Comparison of ENCODE assay signal across 12 cellular contexts in genomic region chr6:8589941-8590676, GRCh38.
DNase-seq lines count a peak whose midpoint lies in the region; ATAC-seq and TF ChIP-seq lines count a peak whose summit lies in the region.
"Had no signal": no experiment of that assay in that cellular context is flagged by ENCODE, and none has a peak within 500 bp of the region (broad histone marks: within the 10 kb centered on the region; RNA-seq: fewer than 3 reads in every experiment).

No MANE protein-coding gene starts in this region.

- no peak overlapping the region for H3K27ac ChIP-seq in naive thymus-derived CD4-positive, alpha-beta T cell (ENCODE audit: low read depth, low read length)

- H3K27ac Mint-ChIP-seq in naive thymus-derived CD4-positive, alpha-beta T cell: no peak overlapping the region
- H3K27ac Mint-ChIP-seq: effector memory CD8-positive, alpha-beta T cell had no signal

- peak; percentile 29 for DNase-seq in Caki2 (ENCODE audit: low read depth)
- peak; percentile 26 for DNase-seq in HT-29 (ENCODE audit: low spot score)
- peak; percentile 56 for DNase-seq in SK-MEL-5 (ENCODE audit: low read depth, low spot score)
- DNase-seq in kidney epithelial cell (ENCODE audit: low read depth): no peak
- no peak for DNase-seq in activated CD8-positive, alpha-beta memory T cell treated with anti-CD3 and anti-CD28 coated beads, Interleukin-2, amount 50 U/mL, for 4 hours
- no peak for DNase-seq in naive thymus-derived CD4-positive, alpha-beta T cell
- DNase-seq in Right ventricle myocardium inferior (ENCODE audit: missing footprints): no peak
- DNase-seq: activated T-cell treated with anti-CD3 and anti-CD28 coated beads, Interleukin-2, amount 50 U/mL, for 48 hours; C1 segment of cervical spinal cord; effector memory CD8-positive, alpha-beta T cell; hippocampal formation had no signal

- no peak overlapping the region for H3K4me3 Mint-ChIP-seq in naive thymus-derived CD4-positive, alpha-beta T cell
- H3K4me3 Mint-ChIP-seq: effector memory CD8-positive, alpha-beta T cell had no signal

- intact Hi-C loops in naive thymus-derived CD4-positive, alpha-beta T cell (cut with micrococcal nuclease): no loop called here
- intact Hi-C loops in Right ventricle myocardium inferior (cut with DNase I): no loop called here

- in situ Hi-C loops in Caki2 (cut with HindIII; ENCODE audit: low pct_unique_long_range_greater_than_20kb, low sequenced_read_pairs) (no loop called here), SK-MEL-5 (cut with HindIII; ENCODE audit: low pct_unique_long_range_greater_than_20kb, low sequenced_read_pairs) (no loop called here)

- H3K4me1 Mint-ChIP-seq in naive thymus-derived CD4-positive, alpha-beta T cell: no peaks in the 10 kb centered on the region

- H3K36me3 ChIP-seq in kidney epithelial cell (ENCODE audit: control insufficient read depth, insufficient read depth, low read length): no peaks in the 10 kb centered on the region
- no peaks in the 10 kb centered on the region for H3K36me3 ChIP-seq in naive thymus-derived CD4-positive, alpha-beta T cell (ENCODE audit: control insufficient read depth in 2 of 3, insufficient read depth in 3 of 3, low read length in 3 of 3)

- no peak for ATAC-seq in naive thymus-derived CD4-positive, alpha-beta T cell
- ATAC-seq in Right ventricle myocardium inferior (no peak), HG03045 (IDR thresholded peaks at IDR 0.05; ENCODE audit: unreplicated experiment) (no peak)
- ATAC-seq: effector memory CD8-positive, alpha-beta T cell had no signal

- H3K9me3 ChIP-seq in naive thymus-derived CD4-positive, alpha-beta T cell (ENCODE audit: control insufficient read depth in 2 of 3, low read length in 3 of 3): peaks cover 0 to 3% (median 0%) of the 10 kb centered on the region in 3 experiments

- POLR2A ChIA-PET in naive thymus-derived CD4-positive, alpha-beta T cell (lab: Charles Lee): no interaction called here

- TF ChIP-seq CTCF in kidney epithelial cell (IDR thresholded peaks at IDR 0.05; ENCODE audit: insufficient read depth, low read length, poor library complexity, severe bottlenecking): peak; percentile 45

- H3K9me3 Mint-ChIP-seq in naive thymus-derived CD4-positive, alpha-beta T cell: peaks cover 0 to 34% (median 8%) of the 10 kb centered on the region in 11 donors

- no peak overlapping the region for H3K4me3 ChIP-seq in kidney epithelial cell (ENCODE audit: low read depth, low read length)
- no peak overlapping the region for H3K4me3 ChIP-seq in naive thymus-derived CD4-positive, alpha-beta T cell (ENCODE audit: low read length)

- CTCF ChIA-PET in naive thymus-derived CD4-positive, alpha-beta T cell (lab: Charles Lee): no interaction called here

- H3K27me3 Mint-ChIP-seq in naive thymus-derived CD4-positive, alpha-beta T cell: peaks cover 0 to 5% (median 0%) of the 10 kb centered on the region in 5 donors
- H3K27me3 Mint-ChIP-seq: effector memory CD8-positive, alpha-beta T cell had no signal

- H3K27me3 ChIP-seq in kidney epithelial cell (ENCODE audit: control insufficient read depth, insufficient read depth, low read length): no peaks in the 10 kb centered on the region
- H3K27me3 ChIP-seq in naive thymus-derived CD4-positive, alpha-beta T cell (ENCODE audit: control insufficient read depth in 2 of 2, insufficient read depth in 2 of 2, low read length in 2 of 2): no peaks in the 10 kb centered on the region

- H3K36me3 Mint-ChIP-seq in naive thymus-derived CD4-positive, alpha-beta T cell: no peaks in the 10 kb centered on the region

- H3K4me1 ChIP-seq in naive thymus-derived CD4-positive, alpha-beta T cell (ENCODE audit: control insufficient read depth in 2 of 2, insufficient read depth in 2 of 2, low read length in 2 of 2): no peaks in the 10 kb centered on the region

Comparison
In these comparisons a context has a peak if more than half of its experiments do, and no peak if none do; other contexts are left out.
1. DNase-seq: peak in Caki2 (single experiment), HT-29 (single experiment) and SK-MEL-5 (single experiment); none in kidney epithelial cell (single experiment), activated CD8-positive, alpha-beta memory T cell treated with anti-CD3 and anti-CD28 coated beads, Interleukin-2, amount 50 U/mL, for 4 hours (single experiment), naive thymus-derived CD4-positive, alpha-beta T cell (0 of 9) and Right ventricle myocardium inferior (single experiment).